ENCODE assay signal across 7 cellular contexts in the genomic region with DNA sequence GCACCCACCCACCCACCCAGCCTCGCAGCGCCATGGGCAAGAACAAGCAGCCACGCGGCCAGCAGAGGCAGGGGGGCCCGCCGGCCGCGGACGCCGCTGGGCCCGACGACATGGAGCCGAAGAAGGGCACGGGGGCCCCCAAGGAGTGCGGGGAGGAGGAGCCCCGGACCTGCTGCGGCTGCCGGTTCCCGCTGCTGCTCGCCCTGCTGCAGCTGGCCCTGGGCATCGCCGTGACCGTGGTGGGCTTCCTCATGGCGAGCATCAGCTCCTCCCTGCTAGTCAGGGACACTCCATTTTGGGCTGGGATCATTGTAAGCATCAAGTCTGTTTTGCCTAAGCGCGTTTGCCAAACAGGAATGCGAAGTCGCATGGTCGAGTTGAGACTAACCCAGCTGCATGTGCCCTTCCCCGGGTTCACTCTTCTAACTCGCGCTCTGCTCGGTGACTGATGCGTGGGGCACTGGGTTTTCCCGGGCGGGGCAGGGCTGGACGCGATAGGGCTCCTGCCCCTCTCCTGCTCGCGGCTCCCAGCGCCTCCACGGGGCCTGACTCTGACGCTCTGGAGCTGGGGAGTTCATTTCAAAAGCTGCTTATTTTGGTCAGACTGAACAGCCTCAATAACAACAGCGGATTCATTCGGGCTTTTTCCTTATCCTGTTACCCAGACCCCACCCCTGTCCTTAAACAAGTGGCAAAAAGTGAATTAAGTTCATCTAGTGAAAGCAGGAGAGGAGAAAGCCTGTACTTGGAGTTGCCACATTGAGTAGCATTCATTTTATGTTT. TPM values are rescaled to one million over a fixed set of nuclear protein-coding genes. Genes with fewer than 3 reads are reported as not detected.
DNase-seq lines count a peak whose midpoint lies in the region; ATAC-seq, FAIRE-seq and TF ChIP-seq lines count a peak whose summit lies in the region.

No MANE protein-coding gene starts in this region.

- ATAC-seq in HG02973 (IDR thresholded peaks at IDR 0.05; ENCODE audit: unreplicated experiment) (peak; percentile 56), upper lobe of right lung (peak; percentile 87)

- no peak for FAIRE-seq in D721Med (lab: Jason Lieb, UNC)

- H3K4me1 ChIP-seq in mucosa of stomach (ENCODE audit: control insufficient read depth, insufficient read depth, low read length) = peaks cover 8% of the 10 kb centered on the region
- H3K4me1 ChIP-seq in upper lobe of right lung = no peaks in the 10 kb centered on the region

- TF ChIP-seq CTCF in GM13977 (IDR thresholded peaks at IDR 0.05; ENCODE audit: extremely low read depth, insufficient read depth, missing control alignments) (no peak), VCaP (conservative IDR thresholded peaks at IDR 0.05) (no peak), fibroblast of pulmonary artery (IDR thresholded peaks at IDR 0.05; ENCODE audit: low read length, missing control alignments) (no peak), upper lobe of right lung (IDR thresholded peaks at IDR 0.05) (no peak), D721Med (IDR thresholded peaks at IDR 0.05; ENCODE audit: insufficient read depth, missing control alignments) (no peak)

- peak overlapping the region; percentile 70 for H3K9ac ChIP-seq in mucosa of stomach (ENCODE audit: low read length)

- H3K9me3 ChIP-seq in mucosa of stomach (ENCODE audit: control insufficient read depth, low read length) = no peaks in the 10 kb centered on the region
- no peaks in the 10 kb centered on the region for H3K9me3 ChIP-seq in upper lobe of right lung

- in situ Hi-C loops in GM13977 (cut with MboI; ENCODE audit: low pct_unique_long_range_greater_than_20kb, low sequenced_read_pairs, unreplicated experiment) = no loop called here

- H3K27me3 ChIP-seq in mucosa of stomach (ENCODE audit: control insufficient read depth, insufficient read depth, low read length) (no peaks in the 10 kb centered on the region), upper lobe of right lung (no peaks in the 10 kb centered on the region)

- DNase-seq in GM13977 (ENCODE audit: low spot score) = peak; percentile 30
- peak; percentile 38 for DNase-seq in fibroblast of pulmonary artery (ENCODE audit: low read depth)
- DNase-seq in upper lobe of right lung = peak; percentile 75
- no peak for DNase-seq in D721Med (ENCODE audit: insufficient read length, low spot score)

- H3K4me3 ChIP-seq in fibroblast of pulmonary artery (replicated peaks; ENCODE audit: low read depth, low read length) = peak overlapping the region; percentile 47
- H3K4me3 ChIP-seq in mucosa of stomach (ENCODE audit: low read length) = peak overlapping the region; percentile 65
- H3K4me3 ChIP-seq in upper lobe of right lung = peak overlapping the region; percentile 60

- intact Hi-C loops in upper lobe of right lung (cut with DNase I) = no loop called here

- no peaks in the 10 kb centered on the region for H3K36me3 ChIP-seq in mucosa of stomach (ENCODE audit: control insufficient read depth, insufficient read depth, low read length)
- H3K36me3 ChIP-seq in upper lobe of right lung = no peaks in the 10 kb centered on the region

- peak overlapping the region; percentile 43; the same call in 1 of the 2 replicates for H3K27ac ChIP-seq in VCaP
- peak overlapping the region; percentile 75 for H3K27ac ChIP-seq in upper lobe of right lung

RNA-seq across cellular contexts. Expression of gene SSPN, which starts 0.5 kb away (rescaled TPM):
- 15.6 TPM for total RNA-seq in upper lobe of right lung
